10 cellular contexts compared by ENCODE assay signal in the genomic region with DNA sequence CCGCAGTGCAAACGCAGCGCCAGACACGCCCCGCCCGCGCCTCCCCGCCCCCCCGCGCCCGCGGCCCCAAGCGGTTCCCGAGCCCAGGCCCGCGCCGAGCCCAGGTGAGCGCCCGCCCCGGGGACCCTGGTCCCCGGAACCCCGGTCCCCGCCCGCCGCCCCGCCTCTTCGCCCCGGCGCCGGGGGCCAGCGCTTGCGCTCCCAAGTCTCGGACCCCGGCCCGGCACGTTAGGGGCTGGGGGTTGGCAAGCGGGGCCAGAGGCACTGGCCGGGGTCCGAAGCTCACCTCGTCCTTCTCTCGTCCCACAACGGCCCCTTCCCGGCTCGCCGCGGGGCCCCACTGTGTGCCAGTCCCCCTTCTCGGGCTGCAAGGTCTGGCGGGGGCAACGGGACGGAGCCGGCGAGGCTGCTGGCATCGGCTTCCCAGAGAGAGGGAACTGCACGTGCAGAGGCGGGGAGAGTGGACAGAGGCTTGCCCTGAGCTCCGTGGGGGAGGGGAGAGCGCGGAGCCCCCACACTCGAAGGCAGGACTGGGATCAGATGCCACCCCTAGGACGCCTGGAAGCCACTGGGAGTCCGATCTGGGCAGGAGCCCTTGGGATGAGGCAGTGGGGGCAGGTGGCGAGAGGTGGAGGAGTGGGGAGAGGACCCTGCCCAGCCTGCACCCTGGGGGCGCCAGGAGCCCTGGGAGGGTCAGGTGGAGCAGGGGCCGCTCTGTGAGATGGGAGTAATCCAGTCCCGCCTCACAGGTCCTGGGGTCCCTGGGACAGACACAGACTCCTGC. TPM values are rescaled to one million over a fixed set of nuclear protein-coding genes. Genes with fewer than 3 reads are reported as not detected.
DNase-seq lines count a peak whose midpoint lies in the region; ATAC-seq and TF ChIP-seq lines count a peak whose summit lies in the region.
"Had no signal": no experiment of that assay in that cellular context is flagged by ENCODE, and none has a peak within 500 bp of the region (broad histone marks: within the 10 kb centered on the region; RNA-seq: fewer than 3 reads in every experiment).

No MANE protein-coding gene starts in this region.

- no peaks in the 10 kb centered on the region for H3K9me3 Mint-ChIP-seq in activated naive CD4-positive, alpha-beta T cell treated with anti-CD3 and anti-CD28 coated beads, Interleukin-2, amount 10 ng/mL, durations not matched to agents 7 days and 5 days
- H3K9me3 Mint-ChIP-seq in activated naive CD4-positive, alpha-beta T cell treated with anti-CD3 and anti-CD28 coated beads for 36 hours: no peaks in the 10 kb centered on the region
- H3K9me3 Mint-ChIP-seq in naive B cell: no peaks in the 10 kb centered on the region
- H3K9me3 Mint-ChIP-seq: activated T-helper 1 cell treated with anti-CD3 and anti-CD28 coated beads, Interleukin-12 subunit alpha, Interleukin-12 subunit beta, Interleukin-2, Interleukin-4 antibody, amounts not matched to agents 30 ng/mL and 10 ng/mL and 1 ng/mL, durations not matched to agents 14 hours and 24 hours and 36 hours had no signal

- no peak overlapping the region for H3K27ac ChIP-seq in effector memory CD4-positive, alpha-beta T cell (ENCODE audit: insufficient read depth, low read length, poor library complexity, severe bottlenecking)
- H3K27ac ChIP-seq in upper lobe of right lung: no peak overlapping the region
- H3K27ac ChIP-seq in Karpas-422 (ENCODE audit: low read length): no peak overlapping the region

- DNase-seq in activated naive CD4-positive, alpha-beta T cell treated with anti-CD3 and anti-CD28 coated beads, Interleukin-2, amount 10 ng/mL, durations not matched to agents 7 days and 5 days: peak; percentile 41
- no peak for DNase-seq in activated naive CD4-positive, alpha-beta T cell treated with anti-CD3 and anti-CD28 coated beads for 36 hours
- no peak for DNase-seq in effector memory CD4-positive, alpha-beta T cell
- DNase-seq in naive B cell: no peak
- no peak for DNase-seq in upper lobe of right lung
- DNase-seq in DMS79 (lab: John Stamatoyannopoulos, UW): no peak
- no peak for DNase-seq in Karpas-422
- DNase-seq in T-helper 9 cell: no peak

- ATAC-seq in naive B cell (ENCODE audit: low read depth in 2 of 2): peak; percentile 28 to 31
- no peak for ATAC-seq in upper lobe of right lung

- no peaks in the 10 kb centered on the region for H4K20me1 ChIP-seq in Karpas-422 (ENCODE audit: insufficient read depth, low read depth, low read length)

- H3K4me1 Mint-ChIP-seq in activated naive CD4-positive, alpha-beta T cell treated with anti-CD3 and anti-CD28 coated beads, Interleukin-2, amount 10 ng/mL, durations not matched to agents 7 days and 5 days: peaks cover 16% of the 10 kb centered on the region
- H3K4me1 Mint-ChIP-seq in activated naive CD4-positive, alpha-beta T cell treated with anti-CD3 and anti-CD28 coated beads for 36 hours (ENCODE audit: low read depth): peaks cover 11% of the 10 kb centered on the region
- H3K4me1 Mint-ChIP-seq in naive B cell: peaks cover 29 to 52% (median 45%) of the 10 kb centered on the region in 3 donors

- CTCF ChIA-PET in activated naive CD4-positive, alpha-beta T cell treated with anti-CD3 and anti-CD28 coated beads, Interleukin-2, amount 10 ng/mL, durations not matched to agents 7 days and 5 days (lab: Charles Lee): no interaction called here
- CTCF ChIA-PET in activated naive CD4-positive, alpha-beta T cell treated with anti-CD3 and anti-CD28 coated beads for 36 hours (lab: Charles Lee): interaction anchor here (1.3 kb wide), 1 partner anchor 48 kb away, joined by 3 read pairs; the partner anchor contains the start of gene CRKL

- H3K36me3 Mint-ChIP-seq in activated naive CD4-positive, alpha-beta T cell treated with anti-CD3 and anti-CD28 coated beads, Interleukin-2, amount 10 ng/mL, durations not matched to agents 7 days and 5 days: peaks cover 3% of the 10 kb centered on the region
- no peaks in the 10 kb centered on the region for H3K36me3 Mint-ChIP-seq in activated naive CD4-positive, alpha-beta T cell treated with anti-CD3 and anti-CD28 coated beads for 36 hours (ENCODE audit: low read depth)
- H3K36me3 Mint-ChIP-seq in naive B cell: no peaks in the 10 kb centered on the region

- peak overlapping the region; percentile 35 for H3K4me3 Mint-ChIP-seq in activated naive CD4-positive, alpha-beta T cell treated with anti-CD3 and anti-CD28 coated beads, Interleukin-2, amount 10 ng/mL, durations not matched to agents 7 days and 5 days
- no peak overlapping the region for H3K4me3 Mint-ChIP-seq in activated naive CD4-positive, alpha-beta T cell treated with anti-CD3 and anti-CD28 coated beads for 36 hours
- peak overlapping the region in 7 of 8 donors; percentile 71 to 89 (median 75) for H3K4me3 Mint-ChIP-seq in naive B cell

- H3K4me2 ChIP-seq in Karpas-422 (ENCODE audit: low read depth, low read length, poor library complexity, severe bottlenecking): no peak overlapping the region

- peaks cover 13% of the 10 kb centered on the region for H3K4me1 ChIP-seq in effector memory CD4-positive, alpha-beta T cell (ENCODE audit: control insufficient read depth, insufficient read depth, low read length, poor library complexity, severe bottlenecking)
- H3K4me1 ChIP-seq in upper lobe of right lung (no peaks in the 10 kb centered on the region), Karpas-422 (ENCODE audit: low read length) (no peaks in the 10 kb centered on the region)

- TF ChIP-seq CTCF in upper lobe of right lung (IDR thresholded peaks at IDR 0.05): no peak

- peaks cover 65% of the 10 kb centered on the region for H3K27me3 Mint-ChIP-seq in activated naive CD4-positive, alpha-beta T cell treated with anti-CD3 and anti-CD28 coated beads, Interleukin-2, amount 10 ng/mL, durations not matched to agents 7 days and 5 days
- peaks cover 3% of the 10 kb centered on the region for H3K27me3 Mint-ChIP-seq in activated naive CD4-positive, alpha-beta T cell treated with anti-CD3 and anti-CD28 coated beads for 36 hours (ENCODE audit: low read depth)
- peaks cover 7 to 18% (median 8%) of the 10 kb centered on the region in 3 donors for H3K27me3 Mint-ChIP-seq in naive B cell

- no peaks in the 10 kb centered on the region for H3K27me3 ChIP-seq in effector memory CD4-positive, alpha-beta T cell (replicated peaks; ENCODE audit: control insufficient read depth, insufficient read depth, low read length, poor library complexity, severe bottlenecking)
- peaks cover 14% of the 10 kb centered on the region for H3K27me3 ChIP-seq in upper lobe of right lung
- H3K27me3 ChIP-seq in Karpas-422 (ENCODE audit: low read length): no peaks in the 10 kb centered on the region

- H2AFZ ChIP-seq in Karpas-422 (ENCODE audit: low read length): no peak overlapping the region

- H3K9me3 ChIP-seq in effector memory CD4-positive, alpha-beta T cell (ENCODE audit: control insufficient read depth, low read length): no peaks in the 10 kb centered on the region
- no peaks in the 10 kb centered on the region for H3K9me3 ChIP-seq in upper lobe of right lung
- no peaks in the 10 kb centered on the region for H3K9me3 ChIP-seq in Karpas-422 (ENCODE audit: low read length)

- H3K79me2 ChIP-seq in Karpas-422 (ENCODE audit: low read length): no peaks in the 10 kb centered on the region

- peak overlapping the region; percentile 35 for H3K4me3 ChIP-seq in effector memory CD4-positive, alpha-beta T cell (ENCODE audit: insufficient read depth, low read depth, low read length, poor library complexity, severe bottlenecking)
- H3K4me3 ChIP-seq in upper lobe of right lung: peak overlapping the region; percentile 31
- H3K4me3 ChIP-seq in Karpas-422 (ENCODE audit: low read length): no peak overlapping the region

- H3K9ac ChIP-seq in Karpas-422 (ENCODE audit: low read length): no peak overlapping the region

- H3K9me2 ChIP-seq in Karpas-422 (replicated peaks; ENCODE audit: insufficient read depth, low read length): no peaks in the 10 kb centered on the region

- H3K36me3 ChIP-seq in effector memory CD4-positive, alpha-beta T cell (ENCODE audit: control insufficient read depth, insufficient read depth, low read length): no peaks in the 10 kb centered on the region
- H3K36me3 ChIP-seq in upper lobe of right lung (no peaks in the 10 kb centered on the region), Karpas-422 (ENCODE audit: insufficient read depth, low read length) (no peaks in the 10 kb centered on the region)

- intact Hi-C loops in activated naive CD4-positive, alpha-beta T cell treated with anti-CD3 and anti-CD28 coated beads for 36 hours (cut with micrococcal nuclease): loop anchor here (10.0 kb wide), 1 partner anchor 140 kb away; no protein-coding TSS in a partner anchor
- intact Hi-C loops in upper lobe of right lung (cut with DNase I): no loop called here

- H3K27ac Mint-ChIP-seq in activated naive CD4-positive, alpha-beta T cell treated with anti-CD3 and anti-CD28 coated beads, Interleukin-2, amount 10 ng/mL, durations not matched to agents 7 days and 5 days: no peak overlapping the region
- H3K27ac Mint-ChIP-seq in activated naive CD4-positive, alpha-beta T cell treated with anti-CD3 and anti-CD28 coated beads for 36 hours: no peak overlapping the region
- H3K27ac Mint-ChIP-seq in naive B cell: peak overlapping the region in 2 of 6 donors; percentile 10 to 34
- H3K27ac Mint-ChIP-seq: activated T-helper 1 cell treated with anti-CD3 and anti-CD28 coated beads, Interleukin-12 subunit alpha, Interleukin-12 subunit beta, Interleukin-2, Interleukin-4 antibody, amounts not matched to agents 30 ng/mL and 10 ng/mL and 1 ng/mL, durations not matched to agents 14 hours and 24 hours and 36 hours had no signal

RNA-seq across cellular contexts. Expression of gene AIFM3, which starts 1.8 kb away (rescaled TPM):
- total RNA-seq in activated naive CD4-positive, alpha-beta T cell treated with anti-CD3 and anti-CD28 coated beads for 36 hours: under 1 TPM; 0.07 to 0.10 TPM
- under 1 TPM in 2 of 6 donors, not detected in 4; 0.26 to 0.82 TPM for polyA plus RNA-seq in naive B cell (ENCODE audit: low read depth in 6 of 6)
- 5.7 TPM for total RNA-seq in upper lobe of right lung
- total RNA-seq in Karpas-422 (2014; rRNA removed; shearing (Covaris generic); ENCODE audit: low replicate concordance): 0.40 TPM in 1 of 2 replicates, not detected in the other
- total RNA-seq: RPMI7951 had no signal

RNA-seq across cellular contexts. Expression of gene LZTR1, which starts 16.8 kb away (rescaled TPM):
- 10 to 100 TPM; 23.1 to 27.4 TPM for total RNA-seq in activated naive CD4-positive, alpha-beta T cell treated with anti-CD3 and anti-CD28 coated beads for 36 hours
- polyA plus RNA-seq in naive B cell (ENCODE audit: low read depth in 6 of 6): 10 to 100 TPM in 2 of 6 donors, 1 to 10 TPM in 4; 3.6 to 15.0 (median 9.3) TPM
- 56.7 TPM for total RNA-seq in upper lobe of right lung
- total RNA-seq in Karpas-422 (2014; rRNA removed; shearing (Covaris generic); ENCODE audit: low replicate concordance): 22.4 and 48.8 TPM in 2 replicates

RNA-seq across cellular contexts. Expression of gene THAP7, which starts 36.6 kb away (rescaled TPM):
- 10 to 100 TPM; 20.4 to 21.2 TPM for total RNA-seq in activated naive CD4-positive, alpha-beta T cell treated with anti-CD3 and anti-CD28 coated beads for 36 hours
- polyA plus RNA-seq in naive B cell (ENCODE audit: low read depth in 6 of 6): 10 to 100 TPM; 36.6 to 43.6 (median 40.9) TPM
- 22.0 TPM for total RNA-seq in upper lobe of right lung
- 33.7 and 43.9 TPM in 2 replicates for total RNA-seq in Karpas-422 (2014; rRNA removed; shearing (Covaris generic); ENCODE audit: low replicate concordance)

RNA-seq across cellular contexts. Expression of gene CRKL, which starts 48.1 kb away (rescaled TPM):
- 10 to 100 TPM; 60.5 to 62.2 TPM for total RNA-seq in activated naive CD4-positive, alpha-beta T cell treated with anti-CD3 and anti-CD28 coated beads for 36 hours
- polyA plus RNA-seq in naive B cell (ENCODE audit: low read depth in 6 of 6): 10 to 100 TPM; 42.6 to 60.7 (median 50.0) TPM
- total RNA-seq in upper lobe of right lung: 60.8 TPM
- 42.0 and 58.4 TPM in 2 replicates for total RNA-seq in Karpas-422 (2014; rRNA removed; shearing (Covaris generic); ENCODE audit: low replicate concordance)

RNA-seq across cellular contexts. Expression of gene P2RX6, which starts 49.7 kb away (rescaled TPM):
- total RNA-seq in activated naive CD4-positive, alpha-beta T cell treated with anti-CD3 and anti-CD28 coated beads for 36 hours: under 1 TPM in 1 of 2 experiments, not detected in 1; 0.12 TPM
- under 1 TPM in 1 of 6 donors, not detected in 5; 0.44 TPM for polyA plus RNA-seq in naive B cell (ENCODE audit: low read depth in 6 of 6)
- 2.2 TPM for total RNA-seq in upper lobe of right lung
- total RNA-seq in Karpas-422 (2014; rRNA removed; shearing (Covaris generic); ENCODE audit: low replicate concordance): 1.6 and 2.0 TPM in 2 replicates
